ENCODE assay signal across 8 cellular contexts in genomic region chr1:182784556-182785171, GRCh38. TPM values are rescaled to one million over a fixed set of nuclear protein-coding genes. Genes with fewer than 3 reads are reported as not detected.
DNase-seq lines count a peak whose midpoint lies in the region; ATAC-seq, FAIRE-seq and TF ChIP-seq lines count a peak whose summit lies in the region.

No MANE protein-coding gene starts in this region.

- H3K9me3 ChIP-seq in lung (ENCODE audit: control insufficient read depth in 2 of 2, insufficient read depth in 1 of 2, low read length in 1 of 2), result no peaks in the 10 kb centered on the region

- FAIRE-seq in frontal cortex (lab: Jason Lieb, UNC), result no peak

- TF ChIP-seq CTCF in C4-2B (conservative IDR thresholded peaks at IDR 0.05), result peak; percentile 97
- TF ChIP-seq CTCF in GM13977 (IDR thresholded peaks at IDR 0.05; ENCODE audit: extremely low read depth, insufficient read depth, missing control alignments), result peak; percentile 76
- TF ChIP-seq CTCF in brain microvascular endothelial cell (IDR thresholded peaks at IDR 0.05; ENCODE audit: low read depth, low read length, missing control alignments), result peak; percentile 63
- peak; percentile 76 for TF ChIP-seq CTCF in lung (IDR thresholded peaks at IDR 0.05; ENCODE audit: control extremely low read depth, extremely low read depth)

- DNase-seq in GM13977 (ENCODE audit: low spot score) (peak; percentile 33), NCI-H446 treated with DMSO at 0.1 percent for 48 hours (lab: John Stamatoyannopoulos, UW) (peak; percentile 56), brain microvascular endothelial cell (peak; percentile 33), lung (ENCODE audit: low spot score) (no peak), NCI-H128 (lab: John Stamatoyannopoulos, UW; ENCODE audit: unreplicated experiment) (no peak), frontal cortex (ENCODE audit: low spot score in 2 of 2) (no peak)

- 41 to 46% methylated on average over 4 of the region's 4 CpGs for WGBS in lung, 2 donors

- peaks cover 0 to 1% of the 10 kb centered on the region in 2 donors for H3K4me1 ChIP-seq in lung (ENCODE audit: control insufficient read depth in 2 of 2, insufficient read depth in 2 of 2, low read length in 2 of 2)

- H3K27me3 ChIP-seq in brain microvascular endothelial cell (replicated peaks) (no peaks in the 10 kb centered on the region), lung (ENCODE audit: control insufficient read depth, insufficient read depth) (no peaks in the 10 kb centered on the region)

- in situ Hi-C loops in GM13977 (cut with MboI; ENCODE audit: low pct_unique_long_range_greater_than_20kb, low sequenced_read_pairs, unreplicated experiment) (loop anchor here (5.0 to 10.0 kb wide), 2 partner anchors 187 to 340 kb away; no protein-coding TSS in a partner anchor), brain microvascular endothelial cell (cut with HindIII; ENCODE audit: low pct_ligation_motif_present, low sequenced_read_pairs) (loop anchor here (10.0 kb wide), 1 partner anchor 190 kb away; no protein-coding TSS in a partner anchor)

- H3K36me3 ChIP-seq in brain microvascular endothelial cell (replicated peaks) (no peaks in the 10 kb centered on the region), lung (ENCODE audit: control insufficient read depth in 2 of 2, insufficient read depth in 2 of 2, low read length in 2 of 2) (no peaks in the 10 kb centered on the region)

- H3K4me3 ChIP-seq in brain microvascular endothelial cell (ENCODE audit: low read depth, low read length) (no peak overlapping the region), lung (no peak overlapping the region)

- ATAC-seq in lung (ENCODE audit: insufficient read depth, low FRiP score), result no peak
- ATAC-seq in HG02973 (IDR thresholded peaks at IDR 0.05; ENCODE audit: unreplicated experiment), result no peak

- no peak overlapping the region for H3K27ac ChIP-seq in C4-2B
- no peak overlapping the region for H3K27ac ChIP-seq in brain microvascular endothelial cell
- no peak overlapping the region for H3K27ac ChIP-seq in lung (ENCODE audit: low read depth in 1 of 2, low read length in 1 of 2)

RNA-seq across cellular contexts. Expression of gene NPL, which starts 4.9 kb away (rescaled TPM):
- total RNA-seq in lung (100 to 1,000 TPM in 1 of 2 donors, 10 to 100 TPM in 1; 36.0 to 116 TPM), frontal cortex (24.1 TPM)
- 10 to 100 TPM; 31.9 to 78.6 TPM for polyA plus RNA-seq in lung

RNA-seq across cellular contexts. Expression of gene DHX9, which starts 54.5 kb away (rescaled TPM):
- 100 to 1,000 TPM; 129 to 157 TPM for total RNA-seq in lung
- 10 to 100 TPM; 55.5 to 99.8 TPM for polyA plus RNA-seq in lung
- total RNA-seq in frontal cortex, result 257 TPM

Comparison
In these comparisons a context has a peak if more than half of its experiments do, and no peak if none do; other contexts are left out.
1. DNase-seq: peak in GM13977 (single experiment), NCI-H446 treated with DMSO at 0.1 percent for 48 hours (single experiment) and brain microvascular endothelial cell (single experiment); none in lung (single experiment), NCI-H128 (single experiment) and frontal cortex (0 of 2).
2. Peak in every context shown above with its lines, with median percentiles within 50 percentile points of each other: CTCF ChIP-seq.